Comparison of ENCODE assay signal across 9 cellular contexts in genomic region chr18:23143871-23144270, GRCh38. TPM values are rescaled to one million over a fixed set of nuclear protein-coding genes. Genes with fewer than 3 reads are reported as not detected.
DNase-seq lines count a peak whose midpoint lies in the region; ATAC-seq and TF ChIP-seq lines count a peak whose summit lies in the region.
"Had no signal": no experiment of that assay in that cellular context is flagged by ENCODE, and none has a peak within 500 bp of the region (broad histone marks: within the 10 kb centered on the region; RNA-seq: fewer than 3 reads in every experiment).

No MANE protein-coding gene starts in this region.

- H3K4me3 ChIP-seq in colonic mucosa, result no peak overlapping the region
- no peak overlapping the region for H3K4me3 ChIP-seq in mucosa of stomach (ENCODE audit: low read length)
- no peak overlapping the region for H3K4me3 ChIP-seq in ovary
- H3K4me3 ChIP-seq in adrenal gland, result no peak overlapping the region

- ATAC-seq in activated naive CD8-positive, alpha-beta T cell treated with anti-CD3 and anti-CD28 coated beads, Interleukin-2, amount 10 ng/mL, durations not matched to agents 7 days and 5 days (ENCODE audit: low read depth), result no peak

- peak overlapping the region; percentile 62 for H3K27ac Mint-ChIP-seq in activated naive CD8-positive, alpha-beta T cell treated with anti-CD3 and anti-CD28 coated beads, Interleukin-2, amount 10 ng/mL, durations not matched to agents 7 days and 5 days
- no peak overlapping the region for H3K27ac Mint-ChIP-seq in activated naive CD8-positive, alpha-beta T cell treated with anti-CD3 and anti-CD28 coated beads for 36 hours

- H3K27ac ChIP-seq in colonic mucosa (peak overlapping the region; percentile 76), ovary (no peak overlapping the region), adrenal gland (peak overlapping the region in 2 of 5 donors; percentile 66 to 71)

- no peak overlapping the region for H3K4me3 Mint-ChIP-seq in activated naive CD8-positive, alpha-beta T cell treated with anti-CD3 and anti-CD28 coated beads, Interleukin-2, amount 10 ng/mL, durations not matched to agents 7 days and 5 days
- H3K4me3 Mint-ChIP-seq in activated naive CD8-positive, alpha-beta T cell treated with anti-CD3 and anti-CD28 coated beads for 36 hours, result no peak overlapping the region

- H3K36me3 Mint-ChIP-seq in activated naive CD8-positive, alpha-beta T cell treated with anti-CD3 and anti-CD28 coated beads, Interleukin-2, amount 10 ng/mL, durations not matched to agents 7 days and 5 days, result no peaks in the 10 kb centered on the region
- H3K36me3 Mint-ChIP-seq in activated naive CD8-positive, alpha-beta T cell treated with anti-CD3 and anti-CD28 coated beads for 36 hours, result peaks cover 2% of the 10 kb centered on the region

- H3K36me3 ChIP-seq in colonic mucosa (no peaks in the 10 kb centered on the region), mucosa of stomach (ENCODE audit: control insufficient read depth, insufficient read depth, low read length) (no peaks in the 10 kb centered on the region), ovary (no peaks in the 10 kb centered on the region), adrenal gland (replicated peaks in 1 of 2) (no peaks in the 10 kb centered on the region)

- intact Hi-C loops in colonic mucosa (cut with DNase I), result no loop called here
- intact Hi-C loops in ovary (cut with DNase I), result no loop called here
- intact Hi-C loops in adrenal gland (cut with DNase I), result loop anchor here in 1 of 2 donors (5.0 kb wide), 1 partner anchor 38 kb away; no protein-coding TSS in a partner anchor

- peak overlapping the region in 1 of 2 donors; percentile 5 for H3K9ac ChIP-seq in colonic mucosa (ENCODE audit: low read depth in 2 of 2, low read length in 2 of 2)
- peak overlapping the region; percentile 18 for H3K9ac ChIP-seq in mucosa of stomach (ENCODE audit: low read length)

- H3K9me3 ChIP-seq in colonic mucosa (no peaks in the 10 kb centered on the region), mucosa of stomach (ENCODE audit: control insufficient read depth, low read length) (no peaks in the 10 kb centered on the region), ovary (no peaks in the 10 kb centered on the region), adrenal gland (replicated peaks in 1 of 3) (no peaks in the 10 kb centered on the region)

- H3K27me3 ChIP-seq in colonic mucosa (no peaks in the 10 kb centered on the region), mucosa of stomach (ENCODE audit: control insufficient read depth, insufficient read depth, low read length) (no peaks in the 10 kb centered on the region), ovary (no peaks in the 10 kb centered on the region), adrenal gland (no peaks in the 10 kb centered on the region)

- POLR2A ChIA-PET in activated naive CD8-positive, alpha-beta T cell treated with anti-CD3 and anti-CD28 coated beads, Interleukin-2, amount 10 ng/mL, durations not matched to agents 7 days and 5 days (lab: Charles Lee), result no interaction called here

- H3K27me3 Mint-ChIP-seq in activated naive CD8-positive, alpha-beta T cell treated with anti-CD3 and anti-CD28 coated beads, Interleukin-2, amount 10 ng/mL, durations not matched to agents 7 days and 5 days, result peaks cover 9% of the 10 kb centered on the region
- no peaks in the 10 kb centered on the region for H3K27me3 Mint-ChIP-seq in activated naive CD8-positive, alpha-beta T cell treated with anti-CD3 and anti-CD28 coated beads for 36 hours

- no peak for DNase-seq in activated naive CD8-positive, alpha-beta T cell treated with anti-CD3 and anti-CD28 coated beads, Interleukin-2, amount 10 ng/mL, durations not matched to agents 7 days and 5 days
- DNase-seq in activated naive CD8-positive, alpha-beta T cell treated with anti-CD3 and anti-CD28 coated beads for 36 hours, result no peak
- no peak for DNase-seq in colonic mucosa
- DNase-seq in COR-L47 (lab: John Stamatoyannopoulos, UW), result no peak
- no peak for DNase-seq in ovary
- DNase-seq in adrenal gland, result no peak
- no peak for DNase-seq in AG20443 (ENCODE audit: low spot score)
- DNase-seq: activated CD4-positive, alpha-beta T cell treated with anti-CD3 and anti-CD28 coated beads, Interleukin-2, amount 50 U/mL, for 1 hour had no signal

- TF ChIP-seq EP300 in ovary (IDR thresholded peaks at IDR 0.05), result no peak

- no peaks in the 10 kb centered on the region for H3K9me3 Mint-ChIP-seq in activated naive CD8-positive, alpha-beta T cell treated with anti-CD3 and anti-CD28 coated beads, Interleukin-2, amount 10 ng/mL, durations not matched to agents 7 days and 5 days
- H3K9me3 Mint-ChIP-seq in activated naive CD8-positive, alpha-beta T cell treated with anti-CD3 and anti-CD28 coated beads for 36 hours, result no peaks in the 10 kb centered on the region

- 65 to 87% (median 82%) methylated on average over 9 of the region's 9 CpGs for WGBS in ovary, 3 donors
- 62 to 73% (median 64%) methylated on average over 8 to 9 of the region's 9 CpGs for WGBS in adrenal gland, 4 donors

- H3K4me1 Mint-ChIP-seq in activated naive CD8-positive, alpha-beta T cell treated with anti-CD3 and anti-CD28 coated beads, Interleukin-2, amount 10 ng/mL, durations not matched to agents 7 days and 5 days, result peaks cover 22% of the 10 kb centered on the region
- peaks cover 18% of the 10 kb centered on the region for H3K4me1 Mint-ChIP-seq in activated naive CD8-positive, alpha-beta T cell treated with anti-CD3 and anti-CD28 coated beads for 36 hours

- TF ChIP-seq CTCF in colonic mucosa (IDR thresholded peaks at IDR 0.05) (no peak), ovary (IDR thresholded peaks at IDR 0.05) (no peak), adrenal gland (IDR thresholded peaks at IDR 0.05) (no peak)

- H3K4me1 ChIP-seq in colonic mucosa, result peaks cover 20% of the 10 kb centered on the region
- peaks cover 40% of the 10 kb centered on the region for H3K4me1 ChIP-seq in mucosa of stomach (ENCODE audit: control insufficient read depth, insufficient read depth, low read length)
- peaks cover 10% of the 10 kb centered on the region for H3K4me1 ChIP-seq in ovary (ENCODE audit: insufficient read depth)
- H3K4me1 ChIP-seq in adrenal gland (replicated peaks in 1 of 2), result peaks cover 19 to 38% of the 10 kb centered on the region in 2 donors

- no peak for TF ChIP-seq POLR2A in ovary (IDR thresholded peaks at IDR 0.05)
- no peak for TF ChIP-seq POLR2A in adrenal gland (IDR thresholded peaks at IDR 0.05)

RNA-seq across cellular contexts. Expression of gene CABLES1, which starts 8.6 kb away (rescaled TPM):
- total RNA-seq in activated naive CD8-positive, alpha-beta T cell treated with anti-CD3 and anti-CD28 coated beads, Interleukin-2, amount 10 ng/mL, durations not matched to agents 7 days and 5 days, result 1 to 10 TPM; 1.2 to 1.4 TPM
- 10 to 100 TPM; 10.0 to 11.8 TPM for total RNA-seq in activated naive CD8-positive, alpha-beta T cell treated with anti-CD3 and anti-CD28 coated beads for 36 hours
- 1 to 10 TPM; 4.2 to 6.2 TPM for total RNA-seq in colonic mucosa
- total RNA-seq in ovary, result 1 to 10 TPM; 2.6 to 8.8 (median 5.3) TPM
- polyA plus RNA-seq in ovary, result 1 to 10 TPM; 4.0 to 8.9 TPM
- total RNA-seq in adrenal gland, result 10 to 100 TPM in 2 of 8 donors, 1 to 10 TPM in 6; 4.1 to 11.9 (median 7.7) TPM
- polyA plus RNA-seq in adrenal gland, result 1 to 10 TPM; 2.5 to 4.3 (median 3.6) TPM
